In the genomic region with DNA sequence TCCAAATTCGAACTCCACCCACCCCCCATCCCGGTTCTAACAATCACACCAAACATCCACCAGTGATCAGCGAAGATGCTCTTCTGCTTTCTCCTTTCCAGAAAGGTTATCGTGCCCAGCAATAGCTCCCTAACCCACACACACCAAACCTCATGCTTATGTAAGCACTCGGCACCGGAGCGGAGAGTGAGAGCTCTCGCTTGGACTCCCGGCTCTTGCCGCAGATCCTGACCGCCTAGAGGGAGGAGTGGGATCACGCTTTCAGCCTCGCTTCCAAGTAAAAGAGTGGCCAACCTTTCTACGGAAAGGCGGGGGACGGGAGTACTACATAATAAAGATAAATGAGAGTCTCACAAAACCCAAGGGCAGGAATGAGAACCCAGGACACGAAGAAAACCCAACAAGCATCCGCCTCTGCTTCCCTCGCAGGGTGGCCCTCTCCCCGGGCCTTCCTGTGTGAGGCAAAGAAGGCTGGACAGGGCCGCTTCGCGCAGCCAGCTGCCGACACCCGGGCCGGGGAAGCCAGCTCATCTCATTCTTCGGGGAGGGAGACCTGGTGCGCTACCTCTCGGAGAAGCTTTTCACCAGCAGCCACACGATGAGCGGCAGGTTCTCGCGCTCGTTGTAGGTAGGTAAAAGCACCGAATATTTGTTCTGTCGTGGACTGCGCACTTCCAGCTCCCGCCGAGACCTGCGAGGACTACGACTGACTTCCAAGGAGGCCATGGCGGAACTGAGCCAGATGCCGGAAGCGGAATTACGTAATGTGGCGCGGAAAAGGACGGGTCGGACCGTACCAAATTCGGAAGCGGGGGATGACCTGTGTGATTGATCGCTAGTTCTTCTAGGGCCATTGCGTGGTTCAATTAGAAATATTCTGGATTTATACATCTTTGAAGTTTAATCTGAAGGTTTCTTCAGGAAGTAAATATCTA, we compare ENCODE assay signal across 8 cellular contexts. TPM values are rescaled to one million over a fixed set of nuclear protein-coding genes. Genes with fewer than 3 reads are reported as not detected.
A peak's percentile ranks its signal among the peaks of the same experiment; 100 is the strongest.
DNase-seq lines count a peak whose midpoint lies in the region; ATAC-seq and TF ChIP-seq lines count a peak whose summit lies in the region.

A gene (minus strand): TSS at position 735 of the 935 bp plus-strand sequence. CDS start 9 bp downstream, at position 726.

- H3K4me1 ChIP-seq in DND-41 (ENCODE audit: insufficient read depth, low read length), result peaks cover 53% of the 10 kb centered on the region

- H3K4me3 Mint-ChIP-seq in activated T-helper 2 cell treated with anti-CD3 and anti-CD28 coated beads, Interferon-gamma antibody, Interleukin-2, Interleukin-4, amounts not matched to agents 10 μg/mL and 5 μg/mL and 100 μg/mL, durations not matched to agents 14 hours and 24 hours and 36 hours (ENCODE audit: low read depth), result peak within 1 kb of the TSS; percentile 97
- peak within 1 kb of the TSS; percentile 88 to 99 (median 98) for H3K4me3 Mint-ChIP-seq in nephron
- H3K4me3 Mint-ChIP-seq in stimulated activated naive CD8-positive, alpha-beta T cell treated with anti-CD3 and anti-CD28 coated beads, Interleukin-15, Interleukin-2, amounts not matched to agents 100 ng/mL and 50 ng/mL, for 24 hours, result peak within 1 kb of the TSS; percentile 95

- H3K9ac ChIP-seq in DND-41 (ENCODE audit: low read depth, low read length), result peak within 1 kb of the TSS; percentile 75

- intact Hi-C loops in activated T-helper 2 cell treated with anti-CD3 and anti-CD28 coated beads, Interferon-gamma antibody, Interleukin-2, Interleukin-4, amounts not matched to agents 10 μg/mL and 5 μg/mL and 100 μg/mL, durations not matched to agents 14 hours and 24 hours and 36 hours (cut with micrococcal nuclease), result loop anchor here (1.0 kb wide), 1 partner anchor 29 kb away; no protein-coding TSS in a partner anchor

- H3K36me3 ChIP-seq in DND-41 (ENCODE audit: insufficient read depth, low read length), result peaks cover 36% of the 10 kb centered on the region

- H3K4me3 ChIP-seq in DND-41 (ENCODE audit: low read depth in 1 of 2, low read length in 2 of 2), result peak within 1 kb of the TSS; percentile 82
- peak within 1 kb of the TSS; percentile 99 for H3K4me3 ChIP-seq in fibroblast of the aortic adventitia (ENCODE audit: low read depth, low read length)

- H3K4me1 Mint-ChIP-seq in activated T-helper 2 cell treated with anti-CD3 and anti-CD28 coated beads, Interferon-gamma antibody, Interleukin-2, Interleukin-4, amounts not matched to agents 10 μg/mL and 5 μg/mL and 100 μg/mL, durations not matched to agents 14 hours and 24 hours and 36 hours (ENCODE audit: low read depth), result peaks cover 32% of the 10 kb centered on the region
- H3K4me1 Mint-ChIP-seq in nephron, result peaks cover 46% of the 10 kb centered on the region
- peaks cover 53% of the 10 kb centered on the region for H3K4me1 Mint-ChIP-seq in stimulated activated naive CD8-positive, alpha-beta T cell treated with anti-CD3 and anti-CD28 coated beads, Interleukin-15, Interleukin-2, amounts not matched to agents 100 ng/mL and 50 ng/mL, for 24 hours (ENCODE audit: low read depth)

- TF ChIP-seq CTCF in DND-41 (IDR thresholded peaks at IDR 0.05; ENCODE audit: borderline replicate concordance, extremely low read depth, low read length, poor library complexity, severe bottlenecking) (no peak), fibroblast of the aortic adventitia (IDR thresholded peaks at IDR 0.05; ENCODE audit: insufficient read depth, low read length) (no peak), nephron (IDR thresholded peaks at IDR 0.05; ENCODE audit: unreplicated experiment in 3 of 3) (no peak)

- ATAC-seq in DND-41 (ENCODE audit: insufficient read depth, low read depth) (peak; percentile 89), GM21825 (IDR thresholded peaks at IDR 0.05; ENCODE audit: unreplicated experiment) (peak; percentile 73)

- peak within 1 kb of the TSS; percentile 90 for H3K27ac ChIP-seq in DND-41 (ENCODE audit: low read length)

- H3K27ac Mint-ChIP-seq in activated T-helper 2 cell treated with anti-CD3 and anti-CD28 coated beads, Interferon-gamma antibody, Interleukin-2, Interleukin-4, amounts not matched to agents 10 μg/mL and 5 μg/mL and 100 μg/mL, durations not matched to agents 14 hours and 24 hours and 36 hours, result peak within 1 kb of the TSS; percentile 96
- peak within 1 kb of the TSS; percentile 100 for H3K27ac Mint-ChIP-seq in nephron
- H3K27ac Mint-ChIP-seq in stimulated activated naive CD8-positive, alpha-beta T cell treated with anti-CD3 and anti-CD28 coated beads, Interleukin-15, Interleukin-2, amounts not matched to agents 100 ng/mL and 50 ng/mL, for 24 hours, result peak within 1 kb of the TSS; percentile 99

- no peaks in the 10 kb centered on the region for H3K27me3 ChIP-seq in DND-41 (ENCODE audit: insufficient read depth, low read length, poor library complexity)

- no peaks in the 10 kb centered on the region for H3K9me3 ChIP-seq in DND-41 (ENCODE audit: insufficient read depth, low read length, severe bottlenecking)

- H3K79me2 ChIP-seq in DND-41 (ENCODE audit: insufficient read depth, low read length), result peaks cover 70% of the 10 kb centered on the region

- peak within 1 kb of the TSS; percentile 86 for H2AFZ ChIP-seq in DND-41 (ENCODE audit: low read depth, low read length)

- H3K9me3 Mint-ChIP-seq in activated T-helper 2 cell treated with anti-CD3 and anti-CD28 coated beads, Interferon-gamma antibody, Interleukin-2, Interleukin-4, amounts not matched to agents 10 μg/mL and 5 μg/mL and 100 μg/mL, durations not matched to agents 14 hours and 24 hours and 36 hours, result no peaks in the 10 kb centered on the region
- H3K9me3 Mint-ChIP-seq in nephron, result no peaks in the 10 kb centered on the region
- no peaks in the 10 kb centered on the region for H3K9me3 Mint-ChIP-seq in stimulated activated naive CD8-positive, alpha-beta T cell treated with anti-CD3 and anti-CD28 coated beads, Interleukin-15, Interleukin-2, amounts not matched to agents 100 ng/mL and 50 ng/mL, for 24 hours

- DNase-seq in DND-41, result peak; percentile 88
- peak; percentile 93 to 96 for DNase-seq in Kasumi-1 (lab: John Stamatoyannopoulos, UW)
- peak; percentile 94 for DNase-seq in RPMI8226
- peak; percentile 84 for DNase-seq in activated T-helper 2 cell treated with anti-CD3 and anti-CD28 coated beads, Interferon-gamma antibody, Interleukin-2, Interleukin-4, amounts not matched to agents 10 μg/mL and 5 μg/mL and 100 μg/mL, durations not matched to agents 14 hours and 24 hours and 36 hours (ENCODE audit: low spot score)
- peak; percentile 28 for DNase-seq in fibroblast of the aortic adventitia (ENCODE audit: low read depth)

- no peaks in the 10 kb centered on the region for H3K27me3 Mint-ChIP-seq in activated T-helper 2 cell treated with anti-CD3 and anti-CD28 coated beads, Interferon-gamma antibody, Interleukin-2, Interleukin-4, amounts not matched to agents 10 μg/mL and 5 μg/mL and 100 μg/mL, durations not matched to agents 14 hours and 24 hours and 36 hours (ENCODE audit: low read depth)
- H3K27me3 Mint-ChIP-seq in nephron (ENCODE audit: low read depth), result no peaks in the 10 kb centered on the region
- no peaks in the 10 kb centered on the region for H3K27me3 Mint-ChIP-seq in stimulated activated naive CD8-positive, alpha-beta T cell treated with anti-CD3 and anti-CD28 coated beads, Interleukin-15, Interleukin-2, amounts not matched to agents 100 ng/mL and 50 ng/mL, for 24 hours

- peaks cover 53% of the 10 kb centered on the region for H3K36me3 Mint-ChIP-seq in activated T-helper 2 cell treated with anti-CD3 and anti-CD28 coated beads, Interferon-gamma antibody, Interleukin-2, Interleukin-4, amounts not matched to agents 10 μg/mL and 5 μg/mL and 100 μg/mL, durations not matched to agents 14 hours and 24 hours and 36 hours (ENCODE audit: low read depth)
- H3K36me3 Mint-ChIP-seq in nephron (ENCODE audit: low read depth), result peaks cover 27% of the 10 kb centered on the region
- peaks cover 63% of the 10 kb centered on the region for H3K36me3 Mint-ChIP-seq in stimulated activated naive CD8-positive, alpha-beta T cell treated with anti-CD3 and anti-CD28 coated beads, Interleukin-15, Interleukin-2, amounts not matched to agents 100 ng/mL and 50 ng/mL, for 24 hours (ENCODE audit: low read depth)

- peaks cover 46% of the 10 kb centered on the region for H4K20me1 ChIP-seq in DND-41 (ENCODE audit: insufficient read depth, low read length)

- H3K4me2 ChIP-seq in DND-41 (ENCODE audit: insufficient read depth, low read length), result peak within 1 kb of the TSS; percentile 96

RNA-seq across cellular contexts. Expression of the gene that starts here (rescaled TPM):
- total RNA-seq in activated T-helper 2 cell treated with anti-CD3 and anti-CD28 coated beads, Interferon-gamma antibody, Interleukin-2, Interleukin-4, amounts not matched to agents 10 μg/mL and 5 μg/mL and 100 μg/mL, durations not matched to agents 14 hours and 24 hours and 36 hours, result 59.6 and 60.0 TPM in 2 replicates
- 52.3 and 70.8 TPM in 2 replicates for total RNA-seq in fibroblast of the aortic adventitia (ENCODE audit: low replicate concordance)

Comparison
In these comparisons a context has a peak if more than half of its experiments do, and no peak if none do; other contexts are left out.
1. Peak in every context shown above with its lines: DNase-seq, ATAC-seq, H3K4me3 ChIP-seq and H3K27ac ChIP-seq.
2. DNase-seq: peak in every context shown above with its lines; median percentile 94 in Kasumi-1; 94 in RPMI8226; 88 in DND-41; 84 in activated T-helper 2 cell treated with anti-CD3 and anti-CD28 coated beads, Interferon-gamma antibody, Interleukin-2, Interleukin-4, amounts not matched to agents 10 μg/mL and 5 μg/mL and 100 μg/mL, durations not matched to agents 14 hours and 24 hours and 36 hours; 28 in fibroblast of the aortic adventitia.